8 cellular contexts compared by ENCODE assay signal in the genomic region with DNA sequence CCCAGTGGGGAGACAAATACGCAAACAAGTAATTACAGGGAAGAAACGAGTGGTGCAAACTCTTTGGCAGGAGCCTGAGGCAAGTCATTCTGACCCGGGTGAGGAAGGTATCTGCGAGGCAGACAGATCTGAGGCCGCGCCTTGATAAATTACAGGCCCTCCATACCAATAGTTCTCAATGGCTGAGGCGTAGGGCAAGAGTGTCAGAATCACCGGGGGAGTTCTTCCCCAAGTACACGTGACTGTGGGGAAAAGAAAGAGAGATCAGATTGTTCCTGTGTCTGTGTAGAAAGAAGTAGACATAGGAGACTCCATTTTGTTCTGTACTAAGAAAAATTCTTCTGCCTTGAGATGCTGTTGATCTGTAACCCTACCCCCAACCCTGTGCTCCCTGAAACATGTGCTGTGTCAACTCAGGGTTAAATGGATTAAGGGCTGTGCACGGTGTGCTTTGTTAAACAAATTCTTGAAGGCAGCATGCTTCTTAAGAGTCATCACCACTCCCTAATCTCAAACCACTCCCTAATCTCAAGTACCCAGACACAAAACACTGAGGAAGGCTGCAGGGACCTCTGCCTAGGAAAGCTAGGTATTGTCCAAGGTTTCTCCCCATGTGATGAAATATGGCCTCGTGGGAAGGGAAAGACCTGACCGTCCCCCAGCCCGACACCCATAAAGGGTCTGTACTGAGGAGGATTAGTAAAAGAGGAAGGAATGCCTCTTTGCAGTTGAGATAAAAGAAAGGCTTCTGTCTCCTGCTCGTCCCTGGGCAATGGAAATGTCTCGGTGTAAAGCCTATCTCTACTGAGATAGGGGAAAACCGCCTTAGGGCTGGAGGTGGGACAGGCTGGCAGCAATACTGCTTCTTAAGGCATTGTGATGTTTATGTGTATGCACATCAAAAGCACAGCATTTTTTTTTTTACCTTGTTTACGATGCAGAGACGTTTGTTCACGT. TPM values are rescaled to one million over a fixed set of nuclear protein-coding genes. Genes with fewer than 3 reads are reported as not detected.
DNase-seq lines count a peak whose midpoint lies in the region; ATAC-seq, FAIRE-seq and TF ChIP-seq lines count a peak whose summit lies in the region.
"Not testable (repeated sequence)": the region's sequence is repeated elsewhere in the genome, so short reads cannot be mapped to it uniquely, and the experiment has no call there.
"Had no signal": no experiment of that assay in that cellular context is flagged by ENCODE, and none has a peak within 500 bp of the region (broad histone marks: within the 10 kb centered on the region; RNA-seq: fewer than 3 reads in every experiment).

No MANE protein-coding gene starts in this region.

- CTCF ChIA-PET in HCT116 (lab: Charles Lee) (interaction anchor here (1.5 kb wide), 2 partner anchors 8 to 36 kb away, joined by 6 to 33 read pairs; a partner anchor contains a TSS), K562 (lab: Yijun Ruan, JAX; ENCODE audit: low intra/inter-chr PET ratio) (interaction anchor here (2.4 kb wide), 1 partner anchor 84 kb away, joined by 33 read pairs; no protein-coding TSS in a partner anchor)

- not testable (repeated sequence) for H4K20me1 ChIP-seq in HCT116 (ENCODE audit: insufficient read depth); OCI-LY3 (ENCODE audit: insufficient read depth, low read length); K562 (replicated peaks; ENCODE audit: control insufficient read depth, insufficient read depth, low read length)

- not testable (repeated sequence) for H3K9me2 ChIP-seq in HCT116 (ENCODE audit: insufficient read depth)

- not testable (repeated sequence) for H3K27me3 ChIP-seq in HCT116 (ENCODE audit: insufficient read depth, low read length); OCI-LY3 (ENCODE audit: low read depth, low read length); K562 (ENCODE audit: control insufficient read depth in 2 of 2, insufficient read depth in 2 of 2, low read length in 2 of 2); mucosa of rectum (ENCODE audit: control insufficient read depth in 2 of 2, insufficient read depth in 2 of 2, low read length in 2 of 2); skeletal muscle tissue (ENCODE audit: control insufficient read depth in 3 of 3, insufficient read depth in 3 of 3, low read length in 3 of 3)

- intact Hi-C loops in HCT116 (cut with micrococcal nuclease) (loop anchor here (5.0 kb wide), 1 partner anchor 85 kb away; no protein-coding TSS in a partner anchor), K562 (cut with micrococcal nuclease) (loop anchor here (1.0 kb wide), 1 partner anchor 9 kb away; no protein-coding TSS in a partner anchor)
- intact Hi-C loops in activated CD4-positive, alpha-beta T cell treated with anti-CD3 and anti-CD28 coated beads, Interleukin-2, amount 10 ng/mL, durations not matched to agents 24 days and 14 days (cut with micrococcal nuclease), result not testable (repeated sequence)

- peak overlapping the region; percentile 2 for H2AFZ ChIP-seq in HCT116 (ENCODE audit: low read depth, low read length, poor library complexity, severe bottlenecking)
- not testable (repeated sequence) for H2AFZ ChIP-seq in OCI-LY3 (ENCODE audit: low read depth, low read length)
- peak overlapping the region; percentile 47 for H2AFZ ChIP-seq in K562 (ENCODE audit: low read depth, low read length)

- TF ChIP-seq POLR2A in HCT116 (IDR thresholded peaks at IDR 0.05; ENCODE audit: borderline replicate concordance, extremely low read depth, insufficient read depth, insufficient read length), result not testable (repeated sequence)
- peak; percentile 46; the same call in 1 of the 2 replicates for TF ChIP-seq POLR2A in K562 (conservative IDR thresholded peaks at IDR 0.05)

- peaks cover 6 to 54% of the 10 kb centered on the region in 2 experiments for H3K4me1 ChIP-seq in HCT116 (ENCODE audit: control insufficient read depth in 1 of 2, insufficient read depth in 2 of 2, low read length in 2 of 2)
- not testable (repeated sequence) for H3K4me1 ChIP-seq in OCI-LY3 (ENCODE audit: low read length); mucosa of rectum (ENCODE audit: control insufficient read depth in 2 of 2, insufficient read depth in 2 of 2, low read length in 2 of 2)
- peaks cover 35 to 53% of the 10 kb centered on the region in 2 experiments for H3K4me1 ChIP-seq in K562 (replicated peaks in 1 of 2; ENCODE audit: control insufficient read depth in 2 of 2, insufficient read depth in 2 of 2, low read length in 2 of 2)
- H3K4me1 ChIP-seq in skeletal muscle tissue (ENCODE audit: control insufficient read depth in 3 of 3, insufficient read depth in 3 of 3, low read length in 3 of 3), result peaks cover 5 to 17% (median 10%) of the 10 kb centered on the region in 3 donors

- POLR2A ChIA-PET in HCT116 (lab: Charles Lee), result interaction anchor here (0.8 to 2.0 kb wide), 8 partner anchors 8 to 200 kb away, joined by 3 to 11 read pairs (median 4); a partner anchor contains a TSS
- POLR2A ChIA-PET in K562 (lab: Yijun Ruan, JAX), result interaction anchor here (0.6 to 14.3 kb wide), 10 partner anchors 8 to 225 kb away, joined by 3 to 146 read pairs (median 3); a partner anchor contains a TSS

- H3K9ac ChIP-seq in HCT116 (ENCODE audit: low read length) (peak overlapping the region; percentile 77; the same call in 1 of the 2 replicates), OCI-LY3 (ENCODE audit: low read length) (peak overlapping the region; percentile 52), K562 (ENCODE audit: insufficient read depth in 1 of 2, low read depth in 2 of 2, low read length in 2 of 2) (peak overlapping the region; percentile 39 to 51; a peak in 3 of 4 replicates)
- not testable (repeated sequence) for H3K9ac ChIP-seq in mucosa of rectum (ENCODE audit: low read depth in 1 of 2, low read length in 2 of 2); skeletal muscle tissue (ENCODE audit: low read depth in 1 of 3, low read length in 3 of 3)

- FAIRE-seq in K562 (lab: Jason Lieb, UNC), result peak; percentile 85

- H3K9me1 ChIP-seq in K562 (ENCODE audit: control insufficient read depth, insufficient read depth, low read length), result not testable (repeated sequence)

- TF ChIP-seq EP300 in K562 (IDR thresholded peaks at IDR 0.05; ENCODE audit: low read length), result peak; percentile 59

- H3K4me3 ChIP-seq in HCT116 (replicated peaks in 1 of 2; ENCODE audit: low read depth in 1 of 2, low read length in 2 of 2) (peak overlapping the region in 1 of 2 experiments; percentile 72; a peak in 1 of 4 replicates), OCI-LY3 (ENCODE audit: low read length) (peak overlapping the region; percentile 91), K562 (peak overlapping the region; percentile 58), mucosa of rectum (ENCODE audit: low read length in 2 of 2) (peak overlapping the region; percentile 82 to 90), skeletal muscle tissue (ENCODE audit: low read length in 3 of 3) (peak overlapping the region in 2 of 3 donors; percentile 71 to 77)
- H3K4me3 ChIP-seq in fibroblast of villous mesenchyme (ENCODE audit: low read depth, low read length), result not testable (repeated sequence)

- H3K4me3 Mint-ChIP-seq in activated CD4-positive, alpha-beta T cell treated with anti-CD3 and anti-CD28 coated beads, Interleukin-2, amount 10 ng/mL, durations not matched to agents 24 days and 14 days, result peak overlapping the region; percentile 97

- H3K4me2 ChIP-seq in HCT116 (ENCODE audit: low read length) (peak overlapping the region; percentile 80), OCI-LY3 (ENCODE audit: low read length) (peak overlapping the region; percentile 83), K562 (ENCODE audit: insufficient read depth, low read length) (peak overlapping the region; percentile 81)

- not testable (repeated sequence) for H3K9me3 Mint-ChIP-seq in activated CD4-positive, alpha-beta T cell treated with anti-CD3 and anti-CD28 coated beads, Interleukin-2, amount 10 ng/mL, durations not matched to agents 24 days and 14 days

- peaks cover 24% of the 10 kb centered on the region for H3K4me1 Mint-ChIP-seq in activated CD4-positive, alpha-beta T cell treated with anti-CD3 and anti-CD28 coated beads, Interleukin-2, amount 10 ng/mL, durations not matched to agents 24 days and 14 days

- in situ Hi-C loops in K562 (cut with MboI), result not testable (repeated sequence)

- not testable (repeated sequence) for DNase-seq in HCT116 (ENCODE audit: low read depth, low spot score); activated CD4-positive, alpha-beta T cell treated with anti-CD3 and anti-CD28 coated beads, Interleukin-2, amount 10 ng/mL, durations not matched to agents 24 days and 14 days
- peak in 2 of 4 experiments; percentile 58 to 92 for DNase-seq in K562 (ENCODE audit: extremely low read depth in 1 of 4, low spot score in 3 of 4)
- peak; percentile 61 for DNase-seq in fibroblast of villous mesenchyme (ENCODE audit: low read depth)

- H3K27ac ChIP-seq in HCT116 (ENCODE audit: low read depth, low read length); OCI-LY3 (ENCODE audit: low read length); mucosa of rectum (ENCODE audit: low read depth in 2 of 2, low read length in 2 of 2): not testable (repeated sequence)
- H3K27ac ChIP-seq in K562 (ENCODE audit: extremely low read depth, low read depth, low read length), result peak overlapping the region; percentile 73
- peak overlapping the region; percentile 85 for H3K27ac ChIP-seq in skeletal muscle tissue (ENCODE audit: low read depth, low read length)

- H3K36me3 ChIP-seq in HCT116 (ENCODE audit: control insufficient read depth in 1 of 2, insufficient read depth in 2 of 2, low read length in 2 of 2); OCI-LY3 (replicated peaks; ENCODE audit: low read depth, low read length); mucosa of rectum (ENCODE audit: control insufficient read depth in 2 of 2, insufficient read depth in 2 of 2, low read length in 2 of 2); skeletal muscle tissue (ENCODE audit: control insufficient read depth in 3 of 3, insufficient read depth in 3 of 3, low read length in 3 of 3): not testable (repeated sequence)
- peaks cover 19% of the 10 kb centered on the region; the same call in 2 of the 3 replicates for H3K36me3 ChIP-seq in K562 (ENCODE audit: control insufficient read depth, insufficient read depth, low read length)

- not testable (repeated sequence) for H3K9me3 ChIP-seq in HCT116 (ENCODE audit: control insufficient read depth in 1 of 2, insufficient read depth in 1 of 2, low read depth in 1 of 2, low read length in 2 of 2); OCI-LY3 (ENCODE audit: insufficient read depth, low read length); K562 (replicated peaks; ENCODE audit: control insufficient read depth, insufficient read depth, low read depth, low read length); mucosa of rectum (ENCODE audit: control insufficient read depth in 2 of 2, low read length in 2 of 2); skeletal muscle tissue (ENCODE audit: control insufficient read depth in 3 of 3, low read length in 3 of 3)

- TF ChIP-seq RAD21 in HCT116 (IDR thresholded peaks at IDR 0.05; ENCODE audit: low read depth), result not testable (repeated sequence)
- peak; percentile 9 to 43; a peak in 3 of 4 replicates for TF ChIP-seq RAD21 in K562 (CRISPR knock-in tag; conservative IDR thresholded peaks at IDR 0.05 in 1 of 2, IDR thresholded peaks at IDR 0.05 in 1 of 2)

- not testable (repeated sequence) for ATAC-seq in HCT116
- 0 out of 3 replicates have a peak, but pooled peaks have one; percentile 1 for ATAC-seq in K562

- not testable (repeated sequence) for BruUV-seq in HCT116 (replicated peaks; lab: Mats Ljungman, UMichigan); K562 (replicated peaks; lab: Mats Ljungman, UMichigan)

- H3K27me3 Mint-ChIP-seq in activated CD4-positive, alpha-beta T cell treated with anti-CD3 and anti-CD28 coated beads, Interleukin-2, amount 10 ng/mL, durations not matched to agents 24 days and 14 days, result not testable (repeated sequence)

- not testable (repeated sequence) for TF ChIP-seq CTCF in HCT116 (IDR thresholded peaks at IDR 0.05 in 2 of 3, conservative IDR thresholded peaks at IDR 0.05 in 1 of 3; ENCODE audit: borderline replicate concordance in 1 of 3, insufficient read depth in 1 of 3, low read depth in 2 of 3, low read length in 2 of 3); OCI-LY3 (IDR thresholded peaks at IDR 0.05; ENCODE audit: low read depth, low read length); fibroblast of villous mesenchyme (IDR thresholded peaks at IDR 0.05; ENCODE audit: insufficient read depth, low read depth, low read length)
- peak in 1 of 3 experiments; percentile 13; a peak in 1 of 6 replicates for TF ChIP-seq CTCF in K562 (IDR thresholded peaks at IDR 0.05 in 2 of 3, conservative IDR thresholded peaks at IDR 0.05 in 1 of 3; ENCODE audit: insufficient read depth in 2 of 3, low read depth in 1 of 3, low read length in 3 of 3)

- RAD21 ChIA-PET in HCT116 (lab: Charles Lee; ENCODE audit: low non-redundant PET in 1 of 2, low total read pairs in 2 of 2, uncharacterized antibody in 2 of 2, unreplicated experiment in 2 of 2), result interaction anchor here in 1 of 2 experiments (1.2 kb wide), 1 partner anchor 62 kb away, joined by 4 read pairs; no protein-coding TSS in a partner anchor

- H3K27ac Mint-ChIP-seq in activated CD4-positive, alpha-beta T cell treated with anti-CD3 and anti-CD28 coated beads, Interleukin-2, amount 10 ng/mL, durations not matched to agents 24 days and 14 days, result peak overlapping the region; percentile 97

- not testable (repeated sequence) for H3K36me3 Mint-ChIP-seq in activated CD4-positive, alpha-beta T cell treated with anti-CD3 and anti-CD28 coated beads, Interleukin-2, amount 10 ng/mL, durations not matched to agents 24 days and 14 days (ENCODE audit: low read depth)

- 2% methylated on average over 19 of the region's 19 CpGs for WGBS in K562 (ENCODE audit: insufficient coverage, low coverage, missing lambda C conversion rate)

- H3K79me2 ChIP-seq in HCT116 (ENCODE audit: insufficient read depth, low read length), result not testable (repeated sequence)
- H3K79me2 ChIP-seq in OCI-LY3 (ENCODE audit: low read length) (peaks cover 11% of the 10 kb centered on the region), K562 (ENCODE audit: control insufficient read depth, insufficient read depth, low read length) (peaks cover 28% of the 10 kb centered on the region)

RNA-seq across cellular contexts. Expression of a gene that starts 1.2 kb away (rescaled TPM):
- total RNA-seq in HCT116 (2021; ENCODE audit: unreplicated experiment) (55.2 TPM), K562 (2014; rRNA removed) (63.5 and 79.1 TPM in 2 replicates), K562 (2014; rRNA removed; fragmentation: Illumina TruSeq; extraction: Trizol) (16.9 and 21.9 TPM in 2 replicates), K562 (2015; rRNA removed; fragmentation: Illumina TruSeq; extraction: Trizol) (36.3 and 38.0 TPM in 2 replicates), K562 (2021) (106 and 109 TPM in 2 replicates), fibroblast of villous mesenchyme (35.4 and 36.4 TPM in 2 replicates), skeletal muscle tissue (15.7 TPM)
- 32.5 and 34.9 TPM in 2 replicates for polyA plus RNA-seq in HCT116 (2012)
- total RNA-seq in activated CD4-positive, alpha-beta T cell treated with anti-CD3 and anti-CD28 coated beads, Interleukin-2, amount 10 ng/mL, durations not matched to agents 24 days and 14 days, result 56.4 and 57.4 TPM in 2 replicates
- 193 and 406 TPM in 2 replicates for total RNA-seq in K562 (2011; cell fraction: chromatin; rRNA removed; ENCODE audit: low replicate concordance)
- 266 and 270 TPM in 2 replicates for total RNA-seq in K562 (2011; cell fraction: nucleolus; rRNA removed)
- 209 and 255 TPM in 2 replicates for total RNA-seq in K562 (2011; cell fraction: nucleoplasm; rRNA removed)
- polyA plus RNA-seq in K562 (2011; rRNA removed) (27.0 and 42.2 TPM in 2 replicates), K562 (2014; fragmentation: Illumina TruSeq; extraction: Trizol) (61.4 and 89.2 TPM in 2 replicates), K562 (2014; fragmentation: Nextera tagmentation; extraction: Ambion mirVana) (1 to 10 TPM; 7.6 to 9.2 TPM), K562 (2014; rRNA removed) (73.6 and 81.3 TPM in 2 replicates)
- 44.7 and 109 TPM in 2 replicates for polyA plus RNA-seq in K562 (2011; cell fraction: cytosol; rRNA removed)
- 87.0 and 201 TPM in 2 replicates for polyA plus RNA-seq in K562 (2011; cell fraction: nucleus; rRNA removed)
- polyA plus RNA-seq in K562 (2012), result 64.3 and 65.5 TPM in 2 replicates
- polyA minus RNA-seq in K562 (2011; rRNA and poly(A)+ RNA removed), result 23.8 and 38.7 TPM in 2 replicates
- polyA minus RNA-seq in K562 (2011; cell fraction: cytosol; rRNA and poly(A)+ RNA removed), result 44.9 and 63.6 TPM in 2 replicates
- polyA minus RNA-seq in K562 (2011; cell fraction: nucleus; rRNA and poly(A)+ RNA removed), result 54.3 and 64.6 TPM in 2 replicates

RNA-seq across cellular contexts. Expression of a gene that starts 2.8 kb away (rescaled TPM):
- total RNA-seq in HCT116 (2021; ENCODE audit: unreplicated experiment) (2.1 TPM), K562 (2014; rRNA removed) (2.0 and 2.1 TPM in 2 replicates), K562 (2014; rRNA removed; fragmentation: Illumina TruSeq; extraction: Trizol) (0.64 and 1.2 TPM in 2 replicates), K562 (2015; rRNA removed; fragmentation: Illumina TruSeq; extraction: Trizol) (0.29 and 0.90 TPM in 2 replicates), K562 (2021) (2.2 and 4.7 TPM in 2 replicates), fibroblast of villous mesenchyme (under 0.01 and 0.32 TPM in 2 replicates), skeletal muscle tissue (not detected)
- polyA plus RNA-seq in HCT116 (2012), result 5.8 and 6.9 TPM in 2 replicates
- total RNA-seq in activated CD4-positive, alpha-beta T cell treated with anti-CD3 and anti-CD28 coated beads, Interleukin-2, amount 10 ng/mL, durations not matched to agents 24 days and 14 days, result 7.3 and 7.5 TPM in 2 replicates
- 3.9 and 10.1 TPM in 2 replicates for total RNA-seq in K562 (2011; cell fraction: chromatin; rRNA removed; ENCODE audit: low replicate concordance)
- 5.8 and 7.7 TPM in 2 replicates for total RNA-seq in K562 (2011; cell fraction: nucleolus; rRNA removed)
- total RNA-seq in K562 (2011; cell fraction: nucleoplasm; rRNA removed), result 4.8 and 12.4 TPM in 2 replicates
- polyA plus RNA-seq in K562 (2011; rRNA removed) (1.3 and 1.7 TPM in 2 replicates), K562 (2014; fragmentation: Illumina TruSeq; extraction: Trizol) (0.92 and 1.4 TPM in 2 replicates), K562 (2014; fragmentation: Nextera tagmentation; extraction: Ambion mirVana) (1 to 10 TPM; 5.0 to 6.9 TPM), K562 (2014; rRNA removed) (2.7 and 8.0 TPM in 2 replicates)
- 1.2 and 1.7 TPM in 2 replicates for polyA plus RNA-seq in K562 (2011; cell fraction: cytosol; rRNA removed)
- 5.9 and 13.7 TPM in 2 replicates for polyA plus RNA-seq in K562 (2011; cell fraction: nucleus; rRNA removed)
- polyA plus RNA-seq in K562 (2012), result 6.6 and 7.2 TPM in 2 replicates
- 0.27 and 0.63 TPM in 2 replicates for polyA minus RNA-seq in K562 (2011; rRNA and poly(A)+ RNA removed)
- polyA minus RNA-seq in K562 (2011; cell fraction: cytosol; rRNA and poly(A)+ RNA removed), result not detected in 2 replicates
- polyA minus RNA-seq in K562 (2011; cell fraction: nucleus; rRNA and poly(A)+ RNA removed), result 1.00 and 2.6 TPM in 2 replicates
- total RNA-seq: posterior vena cava had no signal

RNA-seq across cellular contexts. Expression of a gene that starts 21.3 kb away (rescaled TPM):
- 4.4 TPM for total RNA-seq in HCT116 (2021; ENCODE audit: unreplicated experiment)
- polyA plus RNA-seq in HCT116 (2012), result 5.4 and 6.2 TPM in 2 replicates
- 3.5 and 4.0 TPM in 2 replicates for total RNA-seq in activated CD4-positive, alpha-beta T cell treated with anti-CD3 and anti-CD28 coated beads, Interleukin-2, amount 10 ng/mL, durations not matched to agents 24 days and 14 days
- 11.1 and 29.9 TPM in 2 replicates for total RNA-seq in K562 (2011; cell fraction: chromatin; rRNA removed; ENCODE audit: low replicate concordance)
- total RNA-seq in K562 (2011; cell fraction: nucleolus; rRNA removed), result 11.7 and 12.1 TPM in 2 replicates
- total RNA-seq in K562 (2011; cell fraction: nucleoplasm; rRNA removed), result 11.4 and 19.2 TPM in 2 replicates
- 0.32 and 1.5 TPM in 2 replicates for total RNA-seq in K562 (2014; rRNA removed)
- 0.32 and 0.40 TPM in 2 replicates for total RNA-seq in K562 (2014; rRNA removed; fragmentation: Illumina TruSeq; extraction: Trizol)
- 0.87 and 0.98 TPM in 2 replicates for total RNA-seq in K562 (2015; rRNA removed; fragmentation: Illumina TruSeq; extraction: Trizol)
- total RNA-seq in K562 (2021), result 2.9 and 3.2 TPM in 2 replicates
- 1.3 and 2.7 TPM in 2 replicates for polyA plus RNA-seq in K562 (2011; rRNA removed)
- 2.1 and 3.3 TPM in 2 replicates for polyA plus RNA-seq in K562 (2011; cell fraction: cytosol; rRNA removed)
- 18.1 and 42.9 TPM in 2 replicates for polyA plus RNA-seq in K562 (2011; cell fraction: nucleus; rRNA removed)
- 5.5 and 18.9 TPM in 2 replicates for polyA plus RNA-seq in K562 (2012)
- polyA plus RNA-seq in K562 (2014; fragmentation: Illumina TruSeq; extraction: Trizol), result 2.4 and 2.7 TPM in 2 replicates
- polyA plus RNA-seq in K562 (2014; fragmentation: Nextera tagmentation; extraction: Ambion mirVana), result under 1 TPM; 0.11 to 0.44 TPM
- polyA plus RNA-seq in K562 (2014; rRNA removed), result 3.3 and 5.0 TPM in 2 replicates
- polyA minus RNA-seq in K562 (2011; rRNA and poly(A)+ RNA removed), result not detected in 2 replicates
- polyA minus RNA-seq in K562 (2011; cell fraction: cytosol; rRNA and poly(A)+ RNA removed), result 0.64 and 1.5 TPM in 2 replicates
- 2.7 and 3.0 TPM in 2 replicates for polyA minus RNA-seq in K562 (2011; cell fraction: nucleus; rRNA and poly(A)+ RNA removed)
- under 0.01 and 0.32 TPM in 2 replicates for total RNA-seq in fibroblast of villous mesenchyme
- total RNA-seq in skeletal muscle tissue, result not detected

RNA-seq across cellular contexts. Expression of a gene that starts 30.6 kb away (rescaled TPM):
- total RNA-seq in HCT116 (2021; ENCODE audit: unreplicated experiment), result 19.8 TPM
- 20.4 and 20.9 TPM in 2 replicates for polyA plus RNA-seq in HCT116 (2012)
- 26.5 and 26.8 TPM in 2 replicates for total RNA-seq in activated CD4-positive, alpha-beta T cell treated with anti-CD3 and anti-CD28 coated beads, Interleukin-2, amount 10 ng/mL, durations not matched to agents 24 days and 14 days
- 19.7 and 25.7 TPM in 2 replicates for total RNA-seq in K562 (2011; cell fraction: chromatin; rRNA removed; ENCODE audit: low replicate concordance)
- 30.0 and 32.9 TPM in 2 replicates for total RNA-seq in K562 (2011; cell fraction: nucleolus; rRNA removed)
- 23.7 and 24.5 TPM in 2 replicates for total RNA-seq in K562 (2011; cell fraction: nucleoplasm; rRNA removed)
- 38.0 and 53.5 TPM in 2 replicates for total RNA-seq in K562 (2014; rRNA removed)
- 11.8 and 20.3 TPM in 2 replicates for total RNA-seq in K562 (2014; rRNA removed; fragmentation: Illumina TruSeq; extraction: Trizol)
- 32.2 and 35.8 TPM in 2 replicates for total RNA-seq in K562 (2015; rRNA removed; fragmentation: Illumina TruSeq; extraction: Trizol)
- total RNA-seq in K562 (2021), result 25.0 and 25.3 TPM in 2 replicates
- 27.5 and 28.6 TPM in 2 replicates for polyA plus RNA-seq in K562 (2011; rRNA removed)
- 47.3 and 82.3 TPM in 2 replicates for polyA plus RNA-seq in K562 (2011; cell fraction: cytosol; rRNA removed)
- polyA plus RNA-seq in K562 (2011; cell fraction: nucleus; rRNA removed), result 35.2 and 43.5 TPM in 2 replicates
- 36.0 and 38.1 TPM in 2 replicates for polyA plus RNA-seq in K562 (2012)
- 29.0 and 34.3 TPM in 2 replicates for polyA plus RNA-seq in K562 (2014; fragmentation: Illumina TruSeq; extraction: Trizol)
- 10 to 100 TPM in 1 of 2 experiments, 1 to 10 TPM in 1; 3.2 to 18.1 TPM for polyA plus RNA-seq in K562 (2014; fragmentation: Nextera tagmentation; extraction: Ambion mirVana)
- polyA plus RNA-seq in K562 (2014; rRNA removed), result 25.6 and 28.4 TPM in 2 replicates
- polyA minus RNA-seq in K562 (2011; rRNA and poly(A)+ RNA removed), result 25.6 and 37.1 TPM in 2 replicates
- 13.6 and 28.1 TPM in 2 replicates for polyA minus RNA-seq in K562 (2011; cell fraction: cytosol; rRNA and poly(A)+ RNA removed)
- polyA minus RNA-seq in K562 (2011; cell fraction: nucleus; rRNA and poly(A)+ RNA removed), result 15.5 and 21.0 TPM in 2 replicates
- 22.2 and 22.9 TPM in 2 replicates for total RNA-seq in fibroblast of villous mesenchyme
- 5.7 TPM for total RNA-seq in skeletal muscle tissue

RNA-seq across cellular contexts. Expression of a gene that starts 32.3 kb away (rescaled TPM):
- 240 TPM for total RNA-seq in HCT116 (2021; ENCODE audit: unreplicated experiment)
- polyA plus RNA-seq in HCT116 (2012), result 195 and 199 TPM in 2 replicates
- 115 and 127 TPM in 2 replicates for total RNA-seq in activated CD4-positive, alpha-beta T cell treated with anti-CD3 and anti-CD28 coated beads, Interleukin-2, amount 10 ng/mL, durations not matched to agents 24 days and 14 days
- 230 and 845 TPM in 2 replicates for total RNA-seq in K562 (2011; cell fraction: chromatin; rRNA removed; ENCODE audit: low replicate concordance)
- 746 and 756 TPM in 2 replicates for total RNA-seq in K562 (2011; cell fraction: nucleolus; rRNA removed)
- 367 and 388 TPM in 2 replicates for total RNA-seq in K562 (2011; cell fraction: nucleoplasm; rRNA removed)
- total RNA-seq in K562 (2014; rRNA removed), result 360 and 417 TPM in 2 replicates
- total RNA-seq in K562 (2014; rRNA removed; fragmentation: Illumina TruSeq; extraction: Trizol), result 32.6 and 55.0 TPM in 2 replicates
- total RNA-seq in K562 (2015; rRNA removed; fragmentation: Illumina TruSeq; extraction: Trizol), result 130 and 132 TPM in 2 replicates
- 363 and 375 TPM in 2 replicates for total RNA-seq in K562 (2021)
- polyA plus RNA-seq in K562 (2011; rRNA removed), result 69.2 and 85.2 TPM in 2 replicates
- polyA plus RNA-seq in K562 (2011; cell fraction: cytosol; rRNA removed), result 68.0 and 147 TPM in 2 replicates
- 438 and 829 TPM in 2 replicates for polyA plus RNA-seq in K562 (2011; cell fraction: nucleus; rRNA removed)
- polyA plus RNA-seq in K562 (2012), result 243 and 347 TPM in 2 replicates
- 166 and 212 TPM in 2 replicates for polyA plus RNA-seq in K562 (2014; fragmentation: Illumina TruSeq; extraction: Trizol)
- polyA plus RNA-seq in K562 (2014; fragmentation: Nextera tagmentation; extraction: Ambion mirVana), result 10 to 100 TPM; 11.4 to 28.8 TPM
- 306 and 316 TPM in 2 replicates for polyA plus RNA-seq in K562 (2014; rRNA removed)
- polyA minus RNA-seq in K562 (2011; rRNA and poly(A)+ RNA removed), result 29.9 and 60.1 TPM in 2 replicates
- 79.9 and 106 TPM in 2 replicates for polyA minus RNA-seq in K562 (2011; cell fraction: cytosol; rRNA and poly(A)+ RNA removed)
- polyA minus RNA-seq in K562 (2011; cell fraction: nucleus; rRNA and poly(A)+ RNA removed), result 138 and 143 TPM in 2 replicates
- 85.5 and 102 TPM in 2 replicates for total RNA-seq in fibroblast of villous mesenchyme
- total RNA-seq in skeletal muscle tissue, result 31.3 TPM
